ENCODE assay signal across 20 cellular contexts in the genomic region with DNA sequence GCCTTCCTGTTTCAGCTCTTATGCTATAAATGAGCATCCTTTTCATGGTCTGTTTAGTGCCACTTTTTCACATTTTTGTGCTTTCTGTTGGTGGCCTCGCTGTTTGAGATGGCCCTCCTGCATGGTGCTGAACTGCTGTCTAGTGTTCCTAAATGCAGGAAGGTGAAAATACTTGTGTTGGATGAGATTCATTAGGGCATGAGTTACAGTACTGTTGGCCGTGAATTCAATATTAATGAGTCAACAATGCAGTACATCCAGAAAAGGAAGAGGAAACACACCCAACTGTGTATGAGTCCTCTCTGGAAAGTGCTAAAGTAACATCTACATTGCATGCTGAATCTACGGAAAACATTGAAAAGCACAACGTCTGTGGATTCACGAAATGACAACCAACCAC.
"Had no signal": no experiment of that assay in that cellular context is flagged by ENCODE, and none has a peak within 500 bp of the region (broad histone marks: within the 10 kb centered on the region; RNA-seq: fewer than 3 reads in every experiment).

No MANE protein-coding gene starts in this region.

- H3K9ac ChIP-seq: neural progenitor cell had no signal

- H3K4me1 ChIP-seq: foreskin keratinocyte, right atrium auricular region, transverse colon had no signal

- H3K27ac ChIP-seq: foreskin keratinocyte, neural progenitor cell, ovary, right atrium auricular region, sigmoid colon, stomach, thoracic aorta, transverse colon had no signal

- H3K4me3 Mint-ChIP-seq: dendritic cell treated with granulocyte-macrophage colony-stimulating factor and Interleukin-4, amounts not matched to agents 40 ng/mL and 50 ng/mL, for 4 days; effector memory CD8-positive, alpha-beta T cell; immature natural killer cell; natural killer cell treated with Interleukin-12 subunit alpha and Interleukin-12 subunit beta and Interleukin-15 and Interleukin-18, amount 100 ng/mL, for 72 hours; neural progenitor cell had no signal

- H3K27ac Mint-ChIP-seq: dendritic cell treated with granulocyte-macrophage colony-stimulating factor and Interleukin-4, amounts not matched to agents 40 ng/mL and 50 ng/mL, for 4 days; effector memory CD8-positive, alpha-beta T cell; immature natural killer cell; natural killer cell treated with Interleukin-12 subunit alpha and Interleukin-12 subunit beta and Interleukin-15 and Interleukin-18, amount 100 ng/mL, for 72 hours; neural progenitor cell had no signal

- H3K36me3 ChIP-seq: neural progenitor cell, ovary, right atrium auricular region, sigmoid colon, stomach, thoracic aorta, transverse colon had no signal

- H3K4me3 ChIP-seq: neural progenitor cell, ovary, right atrium auricular region, sigmoid colon, stomach, thoracic aorta, transverse colon had no signal

- H3K27me3 ChIP-seq: foreskin keratinocyte, neural progenitor cell, ovary, right atrium auricular region, sigmoid colon, stomach, transverse colon had no signal

- H3K4me2 ChIP-seq: neural progenitor cell had no signal

- H3K36me3 Mint-ChIP-seq: immature natural killer cell; natural killer cell treated with Interleukin-12 subunit alpha and Interleukin-12 subunit beta and Interleukin-15 and Interleukin-18, amount 100 ng/mL, for 72 hours; neural progenitor cell had no signal

- FAIRE-seq: colon, small intestine had no signal

- H3K4me1 Mint-ChIP-seq: immature natural killer cell had no signal

- H2AFZ ChIP-seq: neural progenitor cell had no signal

- H3K9me3 Mint-ChIP-seq: dendritic cell treated with granulocyte-macrophage colony-stimulating factor and Interleukin-4, amounts not matched to agents 40 ng/mL and 50 ng/mL, for 4 days; effector memory CD8-positive, alpha-beta T cell; immature natural killer cell; natural killer cell treated with Interleukin-12 subunit alpha and Interleukin-12 subunit beta and Interleukin-15 and Interleukin-18, amount 100 ng/mL, for 72 hours; neural progenitor cell had no signal

- H3K9me3 ChIP-seq: ovary, right atrium auricular region, sigmoid colon, stomach, thoracic aorta, transverse colon had no signal

- DNase-seq: effector memory CD8-positive, alpha-beta T cell; foreskin keratinocyte; immature natural killer cell; left colon; left ventricle myocardium superior; nucleus accumbens; ovary; sigmoid colon; small intestine; stimulated activated CD4-positive, alpha-beta T cell treated with anti-CD3 and anti-CD28 coated beads, Interleukin-12 subunit alpha, Interleukin-12 subunit beta, amount 100 ng/mL, for 4 hours; stimulated activated naive CD4-positive, alpha-beta T cell; stomach; substantia nigra; transverse colon had no signal

- H3K27me3 Mint-ChIP-seq: natural killer cell treated with Interleukin-12 subunit alpha and Interleukin-12 subunit beta and Interleukin-15 and Interleukin-18, amount 100 ng/mL, for 72 hours had no signal

- ATAC-seq: effector memory CD8-positive, alpha-beta T cell; foreskin keratinocyte; left colon; left ventricle myocardium superior; natural killer cell treated with Interleukin-12 subunit alpha and Interleukin-12 subunit beta and Interleukin-15 and Interleukin-18, amount 100 ng/mL, for 72 hours had no signal
